ENCODE assay signal across 26 cellular contexts in genomic region chr4:175125410-175126068, GRCh38.
"Had no signal": no experiment of that assay in that cellular context is flagged by ENCODE, and none has a peak within 500 bp of the region (broad histone marks: within the 10 kb centered on the region; RNA-seq: fewer than 3 reads in every experiment).

No MANE protein-coding gene starts in this region.

- H3K27ac Mint-ChIP-seq: activated CD4-positive, alpha-beta memory T cell treated with anti-CD3 and anti-CD28 coated beads for 36 hours; activated naive CD4-positive, alpha-beta T cell treated with anti-CD3 and anti-CD28 coated beads, Interleukin-2, amount 10 ng/mL, durations not matched to agents 7 days and 5 days; activated naive CD8-positive, alpha-beta T cell treated with anti-CD3 and anti-CD28 coated beads, Interleukin-2, amount 50 U/mL, for 24 hours; stimulated activated memory B cell treated with anti-CD40 and anti-IgM and Interleukin-4, amounts not matched to agents 10 μg/mL and 1 μg/mL and 100 μg/mL, for 72 hours; T-helper 17 cell had no signal

- H3K27ac ChIP-seq: body of pancreas, colonic mucosa, dorsolateral prefrontal cortex, foreskin keratinocyte, lower lobe of right lung, right lobe of liver, stomach, suprapubic skin, tibial nerve had no signal

- FAIRE-seq: kidney, small intestine had no signal

- ATAC-seq: activated naive CD8-positive, alpha-beta T cell treated with anti-CD3 and anti-CD28 coated beads, Interleukin-2, amount 50 U/mL, for 24 hours; body of pancreas; foreskin keratinocyte; left lobe of liver; lower lobe of right lung; right lobe of liver; stimulated activated memory B cell treated with anti-CD40 and anti-IgM and Interleukin-4, amounts not matched to agents 10 μg/mL and 1 μg/mL and 100 μg/mL, for 72 hours; T-helper 17 cell had no signal

- H3K4me1 ChIP-seq: body of pancreas, colonic mucosa, foreskin keratinocyte, lower lobe of right lung, right lobe of liver, stomach, suprapubic skin, tibial nerve had no signal

- DNase-seq: activated CD4-positive, alpha-beta memory T cell treated with anti-CD3 and anti-CD28 coated beads for 36 hours; activated CD4-positive, alpha-beta T cell treated with anti-CD3 and anti-CD28 coated beads for 48 hours; activated effector memory CD4-positive, alpha-beta T cell treated with Interleukin-2 at 50 U/mL for 16 hours; activated naive CD4-positive, alpha-beta T cell treated with anti-CD3 and anti-CD28 coated beads, Interleukin-2, amount 10 ng/mL, durations not matched to agents 7 days and 5 days; activated naive CD8-positive, alpha-beta T cell treated with anti-CD3 and anti-CD28 coated beads, Interleukin-2, amount 50 U/mL, for 24 hours; activated T-cell treated with anti-CD3 and anti-CD28 coated beads, Interleukin-2, amount 50 U/mL, for 48 hours; body of pancreas; central memory CD4-positive, alpha-beta T cell; colonic mucosa; dorsolateral prefrontal cortex; foreskin keratinocyte; kidney; lower lobe of right lung; naive B cell; occipital lobe; posterior cingulate gyrus; right lobe of liver; small intestine; stimulated activated CD4-positive, alpha-beta T cell treated with anti-CD3 and anti-CD28 coated beads, Interleukin-2, amount 100 ng/mL, for 24 hours; stomach; T-helper 17 cell had no signal

- H3K27me3 ChIP-seq: body of pancreas, colonic mucosa, dorsolateral prefrontal cortex, foreskin keratinocyte, right lobe of liver, stomach, suprapubic skin, tibial nerve had no signal

- H3K9me3 ChIP-seq: colonic mucosa, right lobe of liver had no signal

- H3K36me3 ChIP-seq: colonic mucosa, lower lobe of right lung, right lobe of liver, stomach, suprapubic skin, tibial nerve had no signal

- H3K4me3 ChIP-seq: body of pancreas, colonic mucosa, dorsolateral prefrontal cortex, lower lobe of right lung, right lobe of liver, stomach, suprapubic skin, tibial nerve had no signal

- H3K4me3 Mint-ChIP-seq: activated CD4-positive, alpha-beta memory T cell treated with anti-CD3 and anti-CD28 coated beads for 36 hours; activated naive CD4-positive, alpha-beta T cell treated with anti-CD3 and anti-CD28 coated beads, Interleukin-2, amount 10 ng/mL, durations not matched to agents 7 days and 5 days; activated naive CD8-positive, alpha-beta T cell treated with anti-CD3 and anti-CD28 coated beads, Interleukin-2, amount 50 U/mL, for 24 hours; naive B cell; neural crest cell; stimulated activated memory B cell treated with anti-CD40 and anti-IgM and Interleukin-4, amounts not matched to agents 10 μg/mL and 1 μg/mL and 100 μg/mL, for 72 hours; T-helper 17 cell had no signal

- H3K4me1 Mint-ChIP-seq: activated naive CD4-positive, alpha-beta T cell treated with anti-CD3 and anti-CD28 coated beads, Interleukin-2, amount 10 ng/mL, durations not matched to agents 7 days and 5 days; activated naive CD8-positive, alpha-beta T cell treated with anti-CD3 and anti-CD28 coated beads, Interleukin-2, amount 50 U/mL, for 24 hours; naive B cell; neural crest cell; T-helper 17 cell had no signal

- H3K27me3 Mint-ChIP-seq: activated CD4-positive, alpha-beta memory T cell treated with anti-CD3 and anti-CD28 coated beads for 36 hours; activated naive CD4-positive, alpha-beta T cell treated with anti-CD3 and anti-CD28 coated beads, Interleukin-2, amount 10 ng/mL, durations not matched to agents 7 days and 5 days; activated naive CD8-positive, alpha-beta T cell treated with anti-CD3 and anti-CD28 coated beads, Interleukin-2, amount 50 U/mL, for 24 hours; naive B cell; stimulated activated memory B cell treated with anti-CD40 and anti-IgM and Interleukin-4, amounts not matched to agents 10 μg/mL and 1 μg/mL and 100 μg/mL, for 72 hours; T-helper 17 cell had no signal

- H3K36me3 Mint-ChIP-seq: activated CD4-positive, alpha-beta memory T cell treated with anti-CD3 and anti-CD28 coated beads for 36 hours; activated naive CD4-positive, alpha-beta T cell treated with anti-CD3 and anti-CD28 coated beads, Interleukin-2, amount 10 ng/mL, durations not matched to agents 7 days and 5 days; stimulated activated memory B cell treated with anti-CD40 and anti-IgM and Interleukin-4, amounts not matched to agents 10 μg/mL and 1 μg/mL and 100 μg/mL, for 72 hours had no signal
